1 cellular context compared by ENCODE assay signal in the genomic region with DNA sequence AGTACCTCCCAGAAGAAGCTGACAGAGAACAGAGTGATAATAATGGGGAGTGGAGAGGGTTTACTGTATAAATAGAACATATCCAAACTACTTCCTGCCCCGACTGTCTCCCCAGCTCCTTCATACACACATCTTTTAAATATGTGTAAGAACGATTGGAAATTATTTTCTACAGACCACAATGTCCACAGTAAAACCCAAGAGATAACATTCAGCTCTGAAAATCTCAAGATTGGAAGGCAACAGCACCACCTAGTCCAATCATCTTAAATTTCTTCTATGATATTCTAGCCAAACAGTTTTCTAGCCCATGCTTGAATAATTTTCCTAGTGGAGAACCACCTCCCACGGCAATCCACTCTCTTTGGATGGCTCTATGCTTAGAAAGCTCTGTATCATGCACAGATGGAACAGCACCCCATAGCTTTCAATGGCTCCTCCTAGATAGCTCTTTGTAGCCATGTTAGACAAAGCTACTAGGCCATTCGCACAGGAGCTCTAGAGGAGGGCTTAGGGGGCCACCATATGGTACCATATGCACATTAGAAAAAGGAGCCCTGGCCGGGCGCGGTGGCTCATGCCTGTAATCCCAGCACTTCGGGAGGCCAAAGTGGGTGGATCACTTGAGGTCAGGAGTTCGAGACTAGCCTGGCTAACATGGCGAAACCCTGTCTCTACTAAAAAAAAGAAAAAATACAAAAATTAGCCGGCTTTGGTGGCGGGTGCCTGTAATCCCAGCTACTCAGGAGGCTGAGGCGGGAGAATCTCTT.
TF ChIP-seq lines count a peak whose summit lies in the region.

No MANE protein-coding gene starts in this region.

TF ChIP-seq in GM12878, 131 proteins besides CTCF, POLR2A, EP300 and RAD21:
- no peak for TF ChIP-seq SP1 (IDR thresholded peaks at IDR 0.05; ENCODE audit: low read depth, low read length)
- TF ChIP-seq POU2F2 (IDR thresholded peaks at IDR 0.05; ENCODE audit: borderline replicate concordance, low read depth, low read length): no peak
- no peak for TF ChIP-seq CBX3 (IDR thresholded peaks at IDR 0.05; ENCODE audit: borderline replicate concordance, low read depth)
- TF ChIP-seq, protein P1, sequence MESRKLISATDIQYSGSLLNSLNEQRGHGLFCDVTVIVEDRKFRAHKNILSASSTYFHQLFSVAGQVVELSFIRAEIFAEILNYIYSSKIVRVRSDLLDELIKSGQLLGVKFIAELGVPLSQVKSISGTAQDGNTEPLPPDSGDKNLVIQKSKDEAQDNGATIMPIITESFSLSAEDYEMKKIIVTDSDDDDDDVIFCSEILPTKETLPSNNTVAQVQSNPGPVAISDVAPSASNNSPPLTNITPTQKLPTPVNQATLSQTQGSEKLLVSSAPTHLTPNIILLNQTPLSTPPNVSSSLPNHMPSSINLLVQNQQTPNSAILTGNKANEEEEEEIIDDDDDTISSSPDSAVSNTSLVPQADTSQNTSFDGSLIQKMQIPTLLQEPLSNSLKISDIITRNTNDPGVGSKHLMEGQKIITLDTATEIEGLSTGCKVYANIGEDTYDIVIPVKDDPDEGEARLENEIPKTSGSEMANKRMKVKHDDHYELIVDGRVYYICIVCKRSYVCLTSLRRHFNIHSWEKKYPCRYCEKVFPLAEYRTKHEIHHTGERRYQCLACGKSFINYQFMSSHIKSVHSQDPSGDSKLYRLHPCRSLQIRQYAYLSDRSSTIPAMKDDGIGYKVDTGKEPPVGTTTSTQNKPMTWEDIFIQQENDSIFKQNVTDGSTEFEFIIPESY (IDR thresholded peaks at IDR 0.05): no peak
- TF ChIP-seq JUND (IDR thresholded peaks at IDR 0.05; ENCODE audit: low read depth, low read length): no peak
- TF ChIP-seq MXI1 (IDR thresholded peaks at IDR 0.05; ENCODE audit: low read depth, low read length): no peak
- TF ChIP-seq SUZ12 (IDR thresholded peaks at IDR 0.05; ENCODE audit: unreplicated experiment): no peak
- TF ChIP-seq, protein P2, sequence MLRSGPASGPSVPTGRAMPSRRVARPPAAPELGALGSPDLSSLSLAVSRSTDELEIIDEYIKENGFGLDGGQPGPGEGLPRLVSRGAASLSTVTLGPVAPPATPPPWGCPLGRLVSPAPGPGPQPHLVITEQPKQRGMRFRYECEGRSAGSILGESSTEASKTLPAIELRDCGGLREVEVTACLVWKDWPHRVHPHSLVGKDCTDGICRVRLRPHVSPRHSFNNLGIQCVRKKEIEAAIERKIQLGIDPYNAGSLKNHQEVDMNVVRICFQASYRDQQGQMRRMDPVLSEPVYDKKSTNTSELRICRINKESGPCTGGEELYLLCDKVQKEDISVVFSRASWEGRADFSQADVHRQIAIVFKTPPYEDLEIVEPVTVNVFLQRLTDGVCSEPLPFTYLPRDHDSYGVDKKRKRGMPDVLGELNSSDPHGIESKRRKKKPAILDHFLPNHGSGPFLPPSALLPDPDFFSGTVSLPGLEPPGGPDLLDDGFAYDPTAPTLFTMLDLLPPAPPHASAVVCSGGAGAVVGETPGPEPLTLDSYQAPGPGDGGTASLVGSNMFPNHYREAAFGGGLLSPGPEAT (IDR thresholded peaks at IDR 0.05; ENCODE audit: low read depth): no peak
- TF ChIP-seq, protein P3, sequence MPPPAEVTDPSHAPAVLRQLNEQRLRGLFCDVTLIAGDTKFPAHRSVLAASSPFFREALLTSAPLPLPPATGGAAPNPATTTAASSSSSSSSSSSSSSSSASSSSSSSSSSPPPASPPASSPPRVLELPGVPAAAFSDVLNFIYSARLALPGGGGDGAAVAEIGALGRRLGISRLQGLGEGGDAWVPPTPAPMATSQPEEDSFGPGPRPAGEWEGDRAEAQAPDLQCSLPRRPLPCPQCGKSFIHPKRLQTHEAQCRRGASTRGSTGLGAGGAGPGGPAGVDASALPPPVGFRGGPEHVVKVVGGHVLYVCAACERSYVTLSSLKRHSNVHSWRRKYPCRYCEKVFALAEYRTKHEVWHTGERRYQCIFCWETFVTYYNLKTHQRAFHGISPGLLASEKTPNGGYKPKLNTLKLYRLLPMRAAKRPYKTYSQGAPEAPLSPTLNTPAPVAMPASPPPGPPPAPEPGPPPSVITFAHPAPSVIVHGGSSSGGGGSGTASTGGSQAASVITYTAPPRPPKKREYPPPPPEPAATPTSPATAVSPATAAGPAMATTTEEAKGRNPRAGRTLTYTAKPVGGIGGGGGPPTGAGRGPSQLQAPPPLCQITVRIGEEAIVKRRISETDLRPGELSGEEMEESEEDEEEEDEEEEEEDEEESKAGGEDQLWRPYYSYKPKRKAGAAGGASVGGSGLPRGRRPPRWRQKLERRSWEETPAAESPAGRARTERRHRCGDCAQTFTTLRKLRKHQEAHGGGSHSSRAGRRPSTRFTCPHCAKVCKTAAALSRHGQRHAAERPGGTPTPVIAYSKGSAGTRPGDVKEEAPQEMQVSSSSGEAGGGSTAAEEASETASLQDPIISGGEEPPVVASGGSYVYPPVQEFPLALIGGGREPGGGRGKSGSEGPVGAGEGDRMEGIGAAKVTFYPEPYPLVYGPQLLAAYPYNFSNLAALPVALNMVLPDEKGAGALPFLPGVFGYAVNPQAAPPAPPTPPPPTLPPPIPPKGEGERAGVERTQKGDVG (CRISPR knock-in tag; IDR thresholded peaks at IDR 0.05): no peak
- TF ChIP-seq, protein P4, sequence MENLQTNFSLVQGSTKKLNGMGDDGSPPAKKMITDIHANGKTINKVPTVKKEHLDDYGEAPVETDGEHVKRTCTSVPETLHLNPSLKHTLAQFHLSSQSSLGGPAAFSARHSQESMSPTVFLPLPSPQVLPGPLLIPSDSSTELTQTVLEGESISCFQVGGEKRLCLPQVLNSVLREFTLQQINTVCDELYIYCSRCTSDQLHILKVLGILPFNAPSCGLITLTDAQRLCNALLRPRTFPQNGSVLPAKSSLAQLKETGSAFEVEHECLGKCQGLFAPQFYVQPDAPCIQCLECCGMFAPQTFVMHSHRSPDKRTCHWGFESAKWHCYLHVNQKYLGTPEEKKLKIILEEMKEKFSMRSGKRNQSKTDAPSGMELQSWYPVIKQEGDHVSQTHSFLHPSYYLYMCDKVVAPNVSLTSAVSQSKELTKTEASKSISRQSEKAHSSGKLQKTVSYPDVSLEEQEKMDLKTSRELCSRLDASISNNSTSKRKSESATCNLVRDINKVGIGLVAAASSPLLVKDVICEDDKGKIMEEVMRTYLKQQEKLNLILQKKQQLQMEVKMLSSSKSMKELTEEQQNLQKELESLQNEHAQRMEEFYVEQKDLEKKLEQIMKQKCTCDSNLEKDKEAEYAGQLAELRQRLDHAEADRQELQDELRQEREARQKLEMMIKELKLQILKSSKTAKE (IDR thresholded peaks at IDR 0.05; ENCODE audit: low read depth, poor library complexity, severe bottlenecking): no peak
- TF ChIP-seq RAD51 (IDR thresholded peaks at IDR 0.05): no peak
